26 cellular contexts compared by ENCODE assay signal in genomic region chr7:115299379-115300038, GRCh38.
DNase-seq lines count a peak whose midpoint lies in the region; ATAC-seq, FAIRE-seq and TF ChIP-seq lines count a peak whose summit lies in the region.
"Had no signal": no experiment of that assay in that cellular context is flagged by ENCODE, and none has a peak within 500 bp of the region (broad histone marks: within the 10 kb centered on the region; RNA-seq: fewer than 3 reads in every experiment).

No MANE protein-coding gene starts in this region.

- H2AFZ ChIP-seq in IMR-90 (replicated peaks; ENCODE audit: low read length, poor library complexity), result peak overlapping the region; percentile 64
- H2AFZ ChIP-seq: neural progenitor cell, PC-9 had no signal

- peak overlapping the region; percentile 96 for H3K18ac ChIP-seq in IMR-90 (ENCODE audit: low read depth, low read length)
- H3K18ac ChIP-seq in mesendoderm (ENCODE audit: low read length), result peak overlapping the region; percentile 14

- no peaks in the 10 kb centered on the region for H3K36me3 Mint-ChIP-seq in endodermal cell (ENCODE audit: low read depth)
- H3K36me3 Mint-ChIP-seq: neural progenitor cell had no signal

- H2AK9ac ChIP-seq in IMR-90 (replicated peaks; ENCODE audit: low read depth, low read length, poor library complexity), result no peak overlapping the region

- peak overlapping the region; percentile 52; the same call in 2 of the 3 replicates for H3K4me2 ChIP-seq in A549
- H3K4me2 ChIP-seq in IMR-90 (ENCODE audit: low read depth, low read length), result no peak overlapping the region
- no peak overlapping the region for H3K4me2 ChIP-seq in mesendoderm (ENCODE audit: low read length)
- H3K4me2 ChIP-seq: neural progenitor cell, PC-9 had no signal

- CTCF ChIA-PET in A549 (lab: Yijun Ruan, JAX), result no interaction called here
- CTCF ChIA-PET in IMR-90 (lab: Yijun Ruan, JAX), result interaction anchor here (0.5 kb wide), 1 partner anchor 427 kb away, joined by 4 read pairs; no protein-coding TSS in a partner anchor

- H3K27ac ChIP-seq in A549 (no peak overlapping the region), IMR-90 (ENCODE audit: insufficient read depth, low read length) (peak overlapping the region; percentile 57; the same call in 1 of the 2 replicates), endodermal cell (ENCODE audit: low read depth, low read length) (no peak overlapping the region), mesendoderm (ENCODE audit: low read depth, low read length) (no peak overlapping the region)
- H3K27ac ChIP-seq: neural progenitor cell, PC-9, psoas muscle, transverse colon had no signal

- H2BK120ac ChIP-seq in IMR-90 (ENCODE audit: low read depth, low read length) (peak overlapping the region; percentile 67), mesendoderm (ENCODE audit: low read depth, low read length) (no peak overlapping the region)

- peak overlapping the region; percentile 89 for H3K14ac ChIP-seq in IMR-90 (replicated peaks; ENCODE audit: low read depth, low read length)

- H3K79me1 ChIP-seq in IMR-90 (ENCODE audit: low read depth in 1 of 2, low read length in 2 of 2), result no peaks in the 10 kb centered on the region
- H3K79me1 ChIP-seq in mesendoderm (ENCODE audit: low read length), result no peaks in the 10 kb centered on the region

- TF ChIP-seq CTCF in A549 (IDR thresholded peaks at IDR 0.05) (no peak), IMR-90 (conservative IDR thresholded peaks at IDR 0.05; ENCODE audit: low read depth, low read length) (no peak), endodermal cell (conservative IDR thresholded peaks at IDR 0.05) (no peak)

- H4K8ac ChIP-seq in IMR-90 (ENCODE audit: low read depth in 2 of 2, low read length in 2 of 2), result peak overlapping the region; percentile 44 to 48; a peak in 3 of 4 replicates
- H4K8ac ChIP-seq in mesendoderm (ENCODE audit: low read depth, low read length), result no peak overlapping the region

- H3K27me3 Mint-ChIP-seq in endodermal cell (ENCODE audit: insufficient read depth), result peaks cover 10% of the 10 kb centered on the region
- H3K27me3 Mint-ChIP-seq: stimulated activated naive CD8-positive, alpha-beta T cell treated with anti-CD3 and anti-CD28 coated beads, Interleukin-15, amount 100 ng/mL, for 72 hours had no signal

- no peak overlapping the region for H3K9ac ChIP-seq in IMR-90 (ENCODE audit: low read depth, low read length)
- H3K9ac ChIP-seq in endodermal cell (ENCODE audit: extremely low read depth, low read length, poor library complexity, severe bottlenecking), result no peak overlapping the region
- H3K9ac ChIP-seq in mesendoderm (ENCODE audit: low read length), result no peak overlapping the region
- H3K9ac ChIP-seq: neural progenitor cell had no signal

- TF ChIP-seq RAD21 in A549 (conservative IDR thresholded peaks at IDR 0.05 in 1 of 2, IDR thresholded peaks at IDR 0.05 in 1 of 2), result no peak
- TF ChIP-seq RAD21 in IMR-90 (IDR thresholded peaks at IDR 0.05; ENCODE audit: low read length), result no peak

- H3K23ac ChIP-seq in IMR-90 (ENCODE audit: low read depth, low read length) (peak overlapping the region; percentile 57; the same call in 1 of the 2 replicates), mesendoderm (ENCODE audit: low read length) (no peak overlapping the region)

- intact Hi-C loops in IMR-90 (cut with micrococcal nuclease), result no loop called here

- POLR2A ChIA-PET in A549 (lab: Yijun Ruan, JAX), result no interaction called here
- POLR2A ChIA-PET in IMR-90 (lab: Charles Lee; ENCODE audit: unreplicated experiment), result interaction anchor here (0.5 kb wide), 1 partner anchor 237 kb away, joined by 3 read pairs; no protein-coding TSS in a partner anchor

- H2BK15ac ChIP-seq in IMR-90 (ENCODE audit: low read depth, low read length) (peak overlapping the region; percentile 40; the same call in 1 of the 3 replicates), mesendoderm (replicated peaks; ENCODE audit: low read depth) (no peak overlapping the region)

- no peak for DNase-seq in A549 (ENCODE audit: low read depth in 1 of 2, low spot score in 1 of 2)
- no peak for DNase-seq in IMR-90
- DNase-seq in endodermal cell, result peak; percentile 55
- peak; percentile 3 for DNase-seq in mesendoderm
- no peak for DNase-seq in stimulated activated CD4-positive, alpha-beta T cell treated with anti-CD3 and anti-CD28 coated beads, Interleukin-4, amount 100 ng/mL, for 1 hour
- DNase-seq in NOMO-1 treated with dmso at 0.1 percent for 144 hours (lab: John Stamatoyannopoulos, UW; ENCODE audit: unreplicated experiment), result no peak
- no peak for DNase-seq in stimulated activated naive CD8-positive, alpha-beta T cell treated with anti-CD3 and anti-CD28 coated beads, Interleukin-15, Interleukin-2, amounts not matched to agents 100 U/mL and 50 U/mL, for 24 hours
- DNase-seq: activated CD8-positive, alpha-beta T cell treated with anti-CD3 and anti-CD28 coated beads for 36 hours; activated naive CD4-positive, alpha-beta T cell; activated T-cell treated with anti-CD3 and anti-CD28 coated beads, Interleukin-2, amount 50 U/mL, for 1 hour; amniotic stem cell; C1 segment of cervical spinal cord; caudate nucleus; foreskin melanocyte; PC-9; psoas muscle; SIG-M5; stimulated activated CD4-positive, alpha-beta T cell treated with anti-CD3 and anti-CD28 coated beads, Interleukin-4, amount 100 ng/mL, for 24 hours; stimulated activated naive CD8-positive, alpha-beta T cell treated with anti-CD3 and anti-CD28 coated beads, Interleukin-15, amount 100 ng/mL, for 72 hours; T-helper 2 cell; transverse colon had no signal

- H3K4me1 ChIP-seq in A549, result peaks cover 28% of the 10 kb centered on the region; the same call in 2 of the 3 replicates
- H3K4me1 ChIP-seq in IMR-90 (ENCODE audit: control insufficient read depth, insufficient read depth, low read length), result no peaks in the 10 kb centered on the region; the same call in 1 of the 2 replicates
- H3K4me1 ChIP-seq in endodermal cell (ENCODE audit: control insufficient read depth, insufficient read depth, low read length), result no peaks in the 10 kb centered on the region
- H3K4me1 ChIP-seq in mesendoderm (ENCODE audit: control insufficient read depth, low read depth, low read length), result no peaks in the 10 kb centered on the region
- H3K4me1 ChIP-seq: psoas muscle had no signal

- H3K4ac ChIP-seq in IMR-90 (ENCODE audit: low read depth, low read length) (peak overlapping the region; percentile 49), mesendoderm (ENCODE audit: low read depth, low read length) (no peak overlapping the region)

- H2BK20ac ChIP-seq in IMR-90 (ENCODE audit: low read depth, low read length), result peak overlapping the region; percentile 58; the same call in 1 of the 2 replicates

- no peaks in the 10 kb centered on the region for H3K79me2 ChIP-seq in mesendoderm (ENCODE audit: control insufficient read depth, insufficient read depth, low read length)

- H3K4me1 Mint-ChIP-seq in endodermal cell, result no peaks in the 10 kb centered on the region
- H3K4me1 Mint-ChIP-seq: neural progenitor cell; stimulated activated naive CD8-positive, alpha-beta T cell treated with anti-CD3 and anti-CD28 coated beads, Interleukin-15, amount 100 ng/mL, for 72 hours had no signal

- no peak overlapping the region for H3K4me3 Mint-ChIP-seq in endodermal cell
- H3K4me3 Mint-ChIP-seq: activated CD8-positive, alpha-beta T cell treated with anti-CD3 and anti-CD28 coated beads for 36 hours; neural progenitor cell; stimulated activated naive CD8-positive, alpha-beta T cell treated with anti-CD3 and anti-CD28 coated beads, Interleukin-15, amount 100 ng/mL, for 72 hours had no signal

- no peak for TF ChIP-seq EP300 in A549 (IDR thresholded peaks at IDR 0.05)

- 61% methylated on average over 6 of the region's 6 CpGs for WGBS in A549 (ENCODE audit: missing lambda C conversion rate)
- no CpG with 5 or more reads among the region's 6 CpGs for WGBS in IMR-90 (ENCODE audit: extremely low coverage in 2 of 2, insufficient read length in 1 of 2), 2 experiments
- 59 to 78% methylated on average over 4 to 6 of the region's 6 CpGs for WGBS in endodermal cell (ENCODE audit: insufficient coverage in 1 of 2, insufficient read length in 1 of 2), 2 experiments
- WGBS in mesendoderm (ENCODE audit: extremely low coverage, insufficient coverage, low lambda C conversion rate), result no CpG with 5 or more reads among the region's 6 CpGs

- no TSS peak for BruUV-seq in IMR-90 (replicated peaks; lab: Mats Ljungman, UMichigan)

- in situ Hi-C loops in IMR-90 (cut with MboI; ENCODE audit: low sequenced_read_pairs), result no loop called here

- H4K20me1 ChIP-seq in IMR-90 (ENCODE audit: insufficient read depth, low read length), result no peaks in the 10 kb centered on the region

- H3K27ac Mint-ChIP-seq in endodermal cell, result no peak overlapping the region
- H3K27ac Mint-ChIP-seq: activated CD8-positive, alpha-beta T cell treated with anti-CD3 and anti-CD28 coated beads for 36 hours; neural progenitor cell; stimulated activated naive CD8-positive, alpha-beta T cell treated with anti-CD3 and anti-CD28 coated beads, Interleukin-15, amount 100 ng/mL, for 72 hours had no signal

- H4K91ac ChIP-seq in IMR-90 (ENCODE audit: insufficient read depth, low read depth, low read length), result peak overlapping the region; percentile 67

- H2AK5ac ChIP-seq in IMR-90 (ENCODE audit: low read depth, low read length) (no peak overlapping the region), mesendoderm (ENCODE audit: low read length) (no peak overlapping the region)

- TF ChIP-seq POLR2A in A549 (IDR thresholded peaks at IDR 0.05; ENCODE audit: low read length) (no peak), IMR-90 (IDR thresholded peaks at IDR 0.05; ENCODE audit: low read depth, low read length) (no peak)

- H3K9me3 Mint-ChIP-seq in endodermal cell, result no peaks in the 10 kb centered on the region
- H3K9me3 Mint-ChIP-seq: neural progenitor cell had no signal

- no peak for FAIRE-seq in A549 (lab: Jason Lieb, UNC)
- FAIRE-seq: D721Med, GM18507 had no signal

- dilution Hi-C loops in IMR-90 (cut with HindIII; ENCODE audit: low sequenced_read_pairs, unreplicated experiment), result no loop called here

- H3K4me3 ChIP-seq in A549 (no peak overlapping the region), IMR-90 (ENCODE audit: insufficient read depth, low read depth, low read length) (no peak overlapping the region), endodermal cell (ENCODE audit: low read length) (no peak overlapping the region), mesendoderm (ENCODE audit: low read length) (no peak overlapping the region)
- H3K4me3 ChIP-seq: neural progenitor cell, PC-9, psoas muscle, transverse colon had no signal

- H4K5ac ChIP-seq in IMR-90 (ENCODE audit: low read depth, low read length) (peak overlapping the region; percentile 98), mesendoderm (ENCODE audit: low read length) (no peak overlapping the region)

- peak overlapping the region; percentile 41 for H2BK5ac ChIP-seq in IMR-90 (ENCODE audit: low read depth, low read length, poor library complexity, severe bottlenecking)
- no peak overlapping the region for H2BK5ac ChIP-seq in mesendoderm (ENCODE audit: low read length)

- H3K56ac ChIP-seq in IMR-90 (ENCODE audit: extremely low read depth, insufficient read depth, low read length) (no peak overlapping the region; the same call in 1 of the 2 replicates), mesendoderm (ENCODE audit: low read length) (no peak overlapping the region)

- H3K9me3 ChIP-seq in A549, result no peaks in the 10 kb centered on the region
- no peaks in the 10 kb centered on the region for H3K9me3 ChIP-seq in IMR-90 (ENCODE audit: control insufficient read depth, insufficient read depth, low read length)
- no peaks in the 10 kb centered on the region for H3K9me3 ChIP-seq in endodermal cell (ENCODE audit: control insufficient read depth, low read length)
- H3K9me3 ChIP-seq: psoas muscle, transverse colon had no signal

- no peaks in the 10 kb centered on the region for H3K36me3 ChIP-seq in IMR-90 (ENCODE audit: control insufficient read depth, insufficient read depth, low read length)
- H3K36me3 ChIP-seq in endodermal cell (ENCODE audit: control insufficient read depth, insufficient read depth, low read length), result no peaks in the 10 kb centered on the region
- H3K36me3 ChIP-seq in mesendoderm (ENCODE audit: control insufficient read depth, insufficient read depth, low read length), result no peaks in the 10 kb centered on the region
- H3K36me3 ChIP-seq: neural progenitor cell, transverse colon had no signal

- H3K9me1 ChIP-seq in IMR-90 (ENCODE audit: insufficient read depth, low read length), result no peaks in the 10 kb centered on the region; the same call in 1 of the 2 replicates

- no peaks in the 10 kb centered on the region for H3K27me3 ChIP-seq in IMR-90 (ENCODE audit: control insufficient read depth, insufficient read depth, low read length)
- no peaks in the 10 kb centered on the region for H3K27me3 ChIP-seq in endodermal cell (ENCODE audit: control insufficient read depth, insufficient read depth, low read length, poor library complexity, severe bottlenecking)
- no peaks in the 10 kb centered on the region for H3K27me3 ChIP-seq in mesendoderm (ENCODE audit: insufficient read depth, low read length, poor library complexity)
- H3K27me3 ChIP-seq: transverse colon had no signal

- no peak for ATAC-seq in A549
- ATAC-seq in IMR-90 (ENCODE audit: low read depth), result peak; percentile 40
- ATAC-seq in stimulated activated naive CD8-positive, alpha-beta T cell treated with anti-CD3 and anti-CD28 coated beads, Interleukin-15, Interleukin-2, amounts not matched to agents 100 U/mL and 50 U/mL, for 24 hours, result no peak
- ATAC-seq in HG02981 (IDR thresholded peaks at IDR 0.05; ENCODE audit: unreplicated experiment), result no peak
- ATAC-seq: activated CD8-positive, alpha-beta T cell treated with anti-CD3 and anti-CD28 coated beads for 36 hours; left lobe of liver; psoas muscle; stimulated activated naive CD8-positive, alpha-beta T cell treated with anti-CD3 and anti-CD28 coated beads, Interleukin-15, amount 100 ng/mL, for 72 hours had no signal

Comparison
In these comparisons a context has a peak if more than half of its experiments do, and no peak if none do; other contexts are left out.
1. DNase-seq: peak in endodermal cell (single experiment) and mesendoderm (single experiment); none in A549 (0 of 2), IMR-90 (single experiment), stimulated activated CD4-positive, alpha-beta T cell treated with anti-CD3 and anti-CD28 coated beads, Interleukin-4, amount 100 ng/mL, for 1 hour (single experiment), NOMO-1 treated with dmso at 0.1 percent for 144 hours (single experiment) and stimulated activated naive CD8-positive, alpha-beta T cell treated with anti-CD3 and anti-CD28 coated beads, Interleukin-15, Interleukin-2, amounts not matched to agents 100 U/mL and 50 U/mL, for 24 hours (single experiment).